Comparison of ENCODE assay signal across 10 cellular contexts in the genomic region with DNA sequence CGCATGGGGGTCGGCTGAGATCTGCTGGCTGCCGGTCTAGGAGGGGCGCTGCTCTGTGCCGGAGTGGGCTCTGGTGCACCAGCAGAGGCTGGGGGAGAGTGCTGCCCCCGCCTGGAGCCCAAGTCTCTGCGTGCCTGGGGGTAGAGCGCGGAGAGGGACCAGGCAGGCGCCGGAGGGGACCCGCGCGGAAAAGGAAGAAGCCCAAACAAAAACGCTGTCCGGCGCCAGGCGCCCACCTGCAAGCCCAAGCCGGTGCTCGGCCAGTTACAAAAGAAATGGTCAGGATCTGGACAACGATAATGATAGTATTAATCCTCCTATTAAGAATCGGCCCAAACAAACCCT. TPM values are rescaled to one million over a fixed set of nuclear protein-coding genes. Genes with fewer than 3 reads are reported as not detected.
DNase-seq lines count a peak whose midpoint lies in the region; ATAC-seq, FAIRE-seq and TF ChIP-seq lines count a peak whose summit lies in the region.
"Had no signal": no experiment of that assay in that cellular context is flagged by ENCODE, and none has a peak within 500 bp of the region (broad histone marks: within the 10 kb centered on the region; RNA-seq: fewer than 3 reads in every experiment).

No MANE protein-coding gene starts in this region.

- H4K20me1 ChIP-seq in HepG2 (ENCODE audit: insufficient read depth, low read length), result no peaks in the 10 kb centered on the region

- H3K27me3 Mint-ChIP-seq in nephron (ENCODE audit: low read depth), result peaks cover 17% of the 10 kb centered on the region

- in situ Hi-C loops in HepG2 (cut with HindIII; ENCODE audit: extremely low pct_ligation_motif_present, low pct_unique_long_range_greater_than_20kb), result no loop called here

- ATAC-seq in HepG2, result no peak

- H3K9me3 ChIP-seq in liver (ENCODE audit: control insufficient read depth in 4 of 4, low read length in 3 of 4) (no peaks in the 10 kb centered on the region), HepG2 (ENCODE audit: low read length) (no peaks in the 10 kb centered on the region), esophagus squamous epithelium (no peaks in the 10 kb centered on the region), kidney (ENCODE audit: control insufficient read depth in 1 of 2, low read length in 2 of 2) (no peaks in the 10 kb centered on the region)
- H3K9me3 ChIP-seq: Caco-2 had no signal

- TF ChIP-seq POLR2A in HepG2 (IDR thresholded peaks at IDR 0.05; ENCODE audit: insufficient read depth in 1 of 2, low read depth in 2 of 2, low read length in 2 of 2), result no peak
- no peak for TF ChIP-seq POLR2A in esophagus squamous epithelium (IDR thresholded peaks at IDR 0.05)

- peaks cover 22% of the 10 kb centered on the region for H3K36me3 Mint-ChIP-seq in nephron (ENCODE audit: low read depth)

- H2AFZ ChIP-seq in HepG2 (ENCODE audit: low read length), result no peak overlapping the region

- FAIRE-seq in HepG2 (lab: Jason Lieb, UNC) (no peak), kidney (lab: Jason Lieb, UNC) (no peak)

- peak overlapping the region; percentile 86 to 97 (median 87) for H3K4me3 Mint-ChIP-seq in nephron

- H3K79me2 ChIP-seq in HepG2 (ENCODE audit: insufficient read depth, low read length), result no peaks in the 10 kb centered on the region

- no peak overlapping the region for H3K4me2 ChIP-seq in HepG2 (ENCODE audit: low read depth, low read length)

- H3K27me3 ChIP-seq in liver (ENCODE audit: control insufficient read depth in 4 of 4, insufficient read depth in 4 of 4, low read length in 3 of 4), result peaks cover 0 to 5% (median 2%) of the 10 kb centered on the region in 4 donors
- H3K27me3 ChIP-seq in HepG2 (ENCODE audit: control insufficient read depth in 1 of 2, insufficient read depth in 2 of 2, low read length in 2 of 2), result peaks cover 0 to 24% of the 10 kb centered on the region in 2 experiments; a peak in 3 of 5 replicates
- peaks cover 0 to 32% (median 0%) of the 10 kb centered on the region in 4 donors for H3K27me3 ChIP-seq in esophagus squamous epithelium

- intact Hi-C loops in HepG2 (cut with micrococcal nuclease; ENCODE audit: unreplicated experiment) (no loop called here), esophagus squamous epithelium (cut with DNase I) (no loop called here), kidney (cut with DNase I) (no loop called here)

- 24% methylated on average over 22 of the region's 22 CpGs for WGBS in liver
- 50% methylated on average over 21 of the region's 22 CpGs for WGBS in HepG2 (ENCODE audit: low lambda C conversion rate)
- WGBS in esophagus squamous epithelium, 2 donors, result 36 to 47% methylated on average over 15 to 16 of the region's 22 CpGs

- TF ChIP-seq CTCF in liver (IDR thresholded peaks at IDR 0.05; ENCODE audit: low read depth, low read length, missing input control) (no peak), HepG2 (CRISPR knock-in tag; IDR thresholded peaks at IDR 0.05) (no peak), esophagus squamous epithelium (IDR thresholded peaks at IDR 0.05) (no peak), nephron (IDR thresholded peaks at IDR 0.05; ENCODE audit: unreplicated experiment in 3 of 3) (no peak), kidney (IDR thresholded peaks at IDR 0.05; ENCODE audit: borderline replicate concordance, extremely low read depth, insufficient read depth) (no peak)

- TF ChIP-seq EP300 in HepG2 (IDR thresholded peaks at IDR 0.05; ENCODE audit: low read depth in 2 of 2, low read length in 2 of 2) (no peak), HepG2 (CRISPR knock-in tag; IDR thresholded peaks at IDR 0.05; ENCODE audit: borderline replicate concordance) (no peak)

- BruUV-seq in HepG2 (replicated peaks; lab: Mats Ljungman, UMichigan), result no TSS peak

- H3K4me1 Mint-ChIP-seq in nephron, result peaks cover 51% of the 10 kb centered on the region

- DNase-seq in HepG2 (ENCODE audit: low spot score) (no peak), esophagus squamous epithelium (lab: John Stamatoyannopoulos, UW) (no peak), NCI-H345 (lab: John Stamatoyannopoulos, UW) (no peak), UCSD-AML1 (lab: John Stamatoyannopoulos, UW; ENCODE audit: unreplicated experiment) (no peak), kidney (no peak), NCI-H748 (lab: John Stamatoyannopoulos, UW; ENCODE audit: unreplicated experiment) (no peak)
- DNase-seq: occipital lobe had no signal

- CTCF ChIA-PET in HepG2 (lab: Yijun Ruan, JAX; ENCODE audit: low intra/inter-chr PET ratio, low total read pairs), result no interaction called here

- H3K4me3 ChIP-seq in liver (ENCODE audit: low read depth in 1 of 3, low read length in 3 of 3) (peak overlapping the region in 1 of 3 donors; percentile 59), HepG2 (replicated peaks in 1 of 3; ENCODE audit: insufficient read depth in 1 of 3, low read depth in 2 of 3, low read length in 3 of 3) (no peak overlapping the region), esophagus squamous epithelium (peak overlapping the region; percentile 53 to 80 (median 70)), kidney (ENCODE audit: low read length in 2 of 2) (peak overlapping the region in 1 of 2 donors; percentile 44)

- TF ChIP-seq RAD21 in liver (IDR thresholded peaks at IDR 0.05) (no peak), HepG2 (CRISPR knock-in tag; IDR thresholded peaks at IDR 0.05) (no peak)

- peak overlapping the region; percentile 61 to 96 (median 69) for H3K27ac Mint-ChIP-seq in nephron

- POLR2A ChIA-PET in HepG2 (lab: Yijun Ruan, JAX), result no interaction called here

- H3K9ac ChIP-seq in liver (ENCODE audit: low read depth in 1 of 2, low read length in 2 of 2) (no peak overlapping the region), HepG2 (ENCODE audit: insufficient read depth, low read depth, low read length) (no peak overlapping the region), kidney (ENCODE audit: low read length in 2 of 2) (no peak overlapping the region)

- H3K36me3 ChIP-seq in liver (ENCODE audit: control insufficient read depth in 4 of 4, insufficient read depth in 3 of 4, low read depth in 1 of 4, low read length in 3 of 4) (no peaks in the 10 kb centered on the region), HepG2 (replicated peaks in 1 of 2; ENCODE audit: control insufficient read depth in 1 of 2, insufficient read depth in 2 of 2, low read length in 2 of 2) (no peaks in the 10 kb centered on the region), esophagus squamous epithelium (no peaks in the 10 kb centered on the region), kidney (ENCODE audit: control insufficient read depth in 1 of 2, insufficient read depth in 2 of 2, low read length in 2 of 2) (no peaks in the 10 kb centered on the region)

- H3K4me1 ChIP-seq in liver (ENCODE audit: control insufficient read depth in 4 of 4, insufficient read depth in 4 of 4, low read length in 3 of 4), result peaks cover 0 to 25% (median 19%) of the 10 kb centered on the region in 4 donors
- H3K4me1 ChIP-seq in HepG2 (ENCODE audit: insufficient read depth, low read length), result peaks cover 11% of the 10 kb centered on the region; the same call in 1 of the 2 replicates
- peaks cover 5 to 61% (median 8%) of the 10 kb centered on the region in 3 donors for H3K4me1 ChIP-seq in esophagus squamous epithelium
- peaks cover 5 to 13% of the 10 kb centered on the region in 2 donors for H3K4me1 ChIP-seq in kidney (ENCODE audit: control insufficient read depth in 1 of 2, insufficient read depth in 1 of 2, low read depth in 1 of 2, low read length in 2 of 2)
- H3K4me1 ChIP-seq: Caco-2 had no signal

- peak overlapping the region; percentile 50 to 54 for H3K27ac ChIP-seq in liver (ENCODE audit: low read depth in 1 of 2, low read length in 2 of 2)
- no peak overlapping the region for H3K27ac ChIP-seq in HepG2 (ENCODE audit: extremely low read length, insufficient read depth, low read length)
- peak overlapping the region; percentile 69 to 92 (median 82) for H3K27ac ChIP-seq in esophagus squamous epithelium
- H3K27ac ChIP-seq in kidney (ENCODE audit: low read depth in 2 of 2, low read length in 2 of 2), result no peak overlapping the region

- H3K9me3 Mint-ChIP-seq in nephron, result no peaks in the 10 kb centered on the region

TF ChIP-seq in liver, 16 proteins besides CTCF, POLR2A, EP300 and RAD21 (continues in another document):
- no peak for TF ChIP-seq MAX (IDR thresholded peaks at IDR 0.05)

RNA-seq across cellular contexts. Expression of gene S1PR3, which starts 0.6 kb away (rescaled TPM):
- 1 to 10 TPM; 2.9 to 4.5 TPM for total RNA-seq in liver
- 1 to 10 TPM; 1.4 to 2.9 TPM for polyA plus RNA-seq in liver
- total RNA-seq in HepG2 (2016; rRNA removed; fragmentation: Illumina TruSeq; extraction: Trizol), result 0.02 and 0.04 TPM in 2 replicates
- not detected in 2 replicates for total RNA-seq in HepG2 (2016; cell fraction: cytosol; rRNA removed; fragmentation: Illumina TruSeq; extraction: Trizol; ENCODE audit: low read depth)
- 0.04 and 0.06 TPM in 2 replicates for total RNA-seq in HepG2 (2016; cell fraction: insoluble cytoplasmic fraction; rRNA removed; fragmentation: Illumina TruSeq; extraction: Trizol)
- 0.03 TPM in 1 of 2 replicates, not detected in the other for total RNA-seq in HepG2 (2016; cell fraction: membrane; rRNA removed; fragmentation: Illumina TruSeq; extraction: Trizol)
- total RNA-seq in HepG2 (2016; cell fraction: nucleus; rRNA removed; fragmentation: Illumina TruSeq; extraction: Trizol), result not detected in 2 replicates
- 0.01 TPM in 1 of 2 replicates, not detected in the other for polyA plus RNA-seq in HepG2 (2011; rRNA removed)
- polyA plus RNA-seq in HepG2 (2011; cell fraction: cytosol; rRNA removed), result 0.03 TPM in 1 of 2 replicates, not detected in the other
- not detected in 2 replicates for polyA plus RNA-seq in HepG2 (2011; cell fraction: nucleus; rRNA removed)
- not detected in 2 replicates for polyA plus RNA-seq in HepG2 (2012)
- not detected in 2 replicates for polyA plus RNA-seq in HepG2 (2016; cell fraction: cytosol; fragmentation: Illumina TruSeq; extraction: Trizol; ENCODE audit: low read depth)
- polyA plus RNA-seq in HepG2 (2016; cell fraction: insoluble cytoplasmic fraction; fragmentation: Illumina TruSeq; extraction: Trizol; ENCODE audit: low read depth), result 0.05 TPM in 1 of 2 replicates, not detected in the other
- polyA plus RNA-seq in HepG2 (2016; cell fraction: membrane; fragmentation: Illumina TruSeq; extraction: Trizol; ENCODE audit: low read depth), result not detected in 2 replicates
- polyA plus RNA-seq in HepG2 (2016; cell fraction: nucleus; fragmentation: Illumina TruSeq; extraction: Trizol; ENCODE audit: insufficient read depth, low read depth), result 0.09 TPM in 1 of 2 replicates, not detected in the other
- polyA minus RNA-seq in HepG2 (2011; rRNA and poly(A)+ RNA removed; ENCODE audit: low replicate concordance), result 36.5 TPM in 1 of 2 replicates, not detected in the other
- 0.09 TPM in 1 of 2 replicates, not detected in the other for polyA minus RNA-seq in HepG2 (2011; cell fraction: cytosol; rRNA and poly(A)+ RNA removed)
- polyA minus RNA-seq in HepG2 (2011; cell fraction: nucleus; rRNA and poly(A)+ RNA removed), result 0.13 TPM in 1 of 2 replicates, not detected in the other
- 10 to 100 TPM in 1 of 4 donors, 1 to 10 TPM in 3; 1.3 to 14.3 (median 6.8) TPM for total RNA-seq in esophagus squamous epithelium
- 36.4 TPM for total RNA-seq in kidney
- polyA plus RNA-seq in kidney (ENCODE audit: insufficient read depth, low read depth, low replicate concordance), result 12.4 TPM

Comparison
In these comparisons a context has a peak if more than half of its experiments do, and no peak if none do; other contexts are left out.
1. H3K27ac ChIP-seq: peak in liver (2 of 2) and esophagus squamous epithelium (4 of 4); none in HepG2 (single experiment) and kidney (0 of 2).
2. H3K4me3 ChIP-seq: peak in esophagus squamous epithelium (4 of 4); none in HepG2 (0 of 3).